17 cellular contexts compared by ENCODE assay signal in the genomic region with DNA sequence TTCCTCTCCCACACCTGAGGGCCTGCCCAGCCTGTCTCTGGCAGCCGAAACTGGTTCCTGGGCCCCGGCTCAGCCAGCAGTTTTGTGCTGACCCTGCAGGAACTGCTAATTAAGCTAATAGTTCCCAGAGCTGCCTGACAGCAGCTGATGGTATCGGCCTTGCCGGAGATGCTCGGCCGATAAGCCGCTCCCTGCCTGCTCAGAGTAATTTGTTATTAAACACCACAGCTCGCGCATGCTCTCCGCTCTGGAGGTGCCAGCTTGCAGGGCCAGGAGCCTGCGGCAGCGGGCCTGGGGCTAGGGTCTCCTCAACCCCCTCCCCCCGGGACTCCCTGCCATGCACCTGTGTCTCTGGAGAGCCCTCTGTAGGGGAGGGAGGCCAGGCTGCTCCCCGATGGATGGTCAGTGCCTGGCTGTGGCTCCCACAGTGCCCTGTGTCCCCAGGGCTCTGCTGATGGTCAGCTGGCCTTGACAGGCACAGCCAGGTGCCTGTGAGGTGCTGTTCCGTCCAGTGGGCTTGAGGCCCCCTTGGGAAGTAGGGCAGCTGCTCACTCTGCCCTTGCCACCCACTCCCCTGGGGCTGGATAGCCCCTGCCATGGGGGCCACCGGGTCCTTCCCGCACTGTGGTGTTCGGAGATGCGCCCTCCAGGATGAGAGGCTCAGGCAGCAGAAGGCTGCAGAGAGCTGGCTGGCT. TPM values are rescaled to one million over a fixed set of nuclear protein-coding genes. Genes with fewer than 3 reads are reported as not detected.
DNase-seq lines count a peak whose midpoint lies in the region; ATAC-seq and TF ChIP-seq lines count a peak whose summit lies in the region.
"Had no signal": no experiment of that assay in that cellular context is flagged by ENCODE, and none has a peak within 500 bp of the region (broad histone marks: within the 10 kb centered on the region; RNA-seq: fewer than 3 reads in every experiment).

No MANE protein-coding gene starts in this region.

- no peaks in the 10 kb centered on the region for H3K9me2 ChIP-seq in hepatocyte (replicated peaks; ENCODE audit: insufficient read depth)

- peaks cover 92% of the 10 kb centered on the region for H3K79me2 ChIP-seq in hepatocyte

- 86% methylated on average over 19 of the region's 19 CpGs for WGBS in HUES64
- WGBS in hepatocyte (ENCODE audit: low lambda C conversion rate, missing lambda C conversion rate): 40% methylated on average over 19 of the region's 19 CpGs

- H3K4me3 ChIP-seq in HUES64 (ENCODE audit: low read length): no peak overlapping the region
- no peak overlapping the region for H3K4me3 ChIP-seq in RWPE2 (ENCODE audit: severe bottlenecking)
- no peak overlapping the region for H3K4me3 ChIP-seq in hepatocyte
- H3K4me3 ChIP-seq in mucosa of descending colon: no peak overlapping the region
- H3K4me3 ChIP-seq: colonic mucosa had no signal

- DNase-seq in RWPE2 (ENCODE audit: low spot score) (no peak), hepatocyte (ENCODE audit: low spot score) (peak; percentile 59), NCI-H226 (no peak), mucosa of descending colon (no peak), NCI-H1092 treated with DMSO at 0.1 percent for 48 hours (lab: John Stamatoyannopoulos, UW) (no peak)
- DNase-seq: activated CD8-positive, alpha-beta T cell treated with anti-CD3 and anti-CD28 coated beads for 36 hours; activated naive CD4-positive, alpha-beta T cell treated with anti-CD3 and anti-CD28 coated beads for 36 hours; colonic mucosa; kidney; NCI-H774; occipital lobe; stimulated activated CD4-positive, alpha-beta T cell treated with anti-CD3 and anti-CD28 coated beads, Interleukin-4, amount 100 ng/mL, for 24 hours; stimulated activated naive CD8-positive, alpha-beta T cell treated with anti-CD3 and anti-CD28 coated beads, Interleukin-15, amount 100 ng/mL, for 72 hours; T-cell had no signal

- ATAC-seq in RWPE2 (ENCODE audit: low read depth) (no peak), HG03565 (IDR thresholded peaks at IDR 0.05; ENCODE audit: unreplicated experiment) (no peak), mucosa of descending colon (no peak)
- ATAC-seq: activated CD8-positive, alpha-beta T cell treated with anti-CD3 and anti-CD28 coated beads for 36 hours; stimulated activated naive CD8-positive, alpha-beta T cell treated with anti-CD3 and anti-CD28 coated beads, Interleukin-15, amount 100 ng/mL, for 72 hours; T-cell had no signal

- H3K9ac ChIP-seq in HUES64 (ENCODE audit: low read depth, low read length): no peak overlapping the region

- intact Hi-C loops in mucosa of descending colon (cut with DNase I, micrococcal nuclease): no loop called here

- H4K20me1 ChIP-seq in hepatocyte (ENCODE audit: insufficient read depth, poor library complexity, severe bottlenecking): peaks cover 93% of the 10 kb centered on the region

- H3K27ac ChIP-seq in HUES64 (ENCODE audit: low read depth, low read length) (0 out of 2 replicates have a peak overlapping the region, but pooled peaks have one; percentile 21), RWPE2 (ENCODE audit: poor library complexity, severe bottlenecking) (peak overlapping the region; percentile 87), hepatocyte (peak overlapping the region; percentile 96), temporal lobe (ENCODE audit: low read depth, low read length) (peak overlapping the region; percentile 9)
- H3K27ac ChIP-seq: colonic mucosa had no signal

- H3K27me3 ChIP-seq in HUES64 (ENCODE audit: insufficient read depth, low read length) (no peaks in the 10 kb centered on the region), RWPE2 (ENCODE audit: insufficient read depth, poor library complexity, severe bottlenecking) (no peaks in the 10 kb centered on the region), hepatocyte (no peaks in the 10 kb centered on the region)
- H3K27me3 ChIP-seq: colonic mucosa had no signal

- peak overlapping the region; percentile 69 for H3K4me2 ChIP-seq in hepatocyte

- H2AFZ ChIP-seq in hepatocyte: no peak overlapping the region

- H3K4me1 ChIP-seq in HUES64 (ENCODE audit: insufficient read depth, low read length) (no peaks in the 10 kb centered on the region), RWPE2 (ENCODE audit: insufficient read depth, poor library complexity, severe bottlenecking) (peaks cover 55% of the 10 kb centered on the region), hepatocyte (ENCODE audit: insufficient read depth) (peaks cover 54% of the 10 kb centered on the region), mucosa of descending colon (ENCODE audit: low read depth) (peaks cover 56% of the 10 kb centered on the region)

- H3K36me3 ChIP-seq in HUES64 (ENCODE audit: insufficient read depth, low read length): no peaks in the 10 kb centered on the region
- H3K36me3 ChIP-seq in RWPE2 (ENCODE audit: low read depth): no peaks in the 10 kb centered on the region; the same call in 1 of the 2 replicates
- no peaks in the 10 kb centered on the region for H3K36me3 ChIP-seq in hepatocyte (replicated peaks; ENCODE audit: insufficient read depth, low read depth)
- no peaks in the 10 kb centered on the region for H3K36me3 ChIP-seq in mucosa of descending colon (ENCODE audit: low read depth)
- H3K36me3 ChIP-seq: colonic mucosa had no signal

- H3K9me3 ChIP-seq in HUES64 (ENCODE audit: insufficient read depth, low read depth, low read length) (no peaks in the 10 kb centered on the region), RWPE2 (ENCODE audit: severe bottlenecking) (no peaks in the 10 kb centered on the region), hepatocyte (ENCODE audit: low read depth) (no peaks in the 10 kb centered on the region), mucosa of descending colon (no peaks in the 10 kb centered on the region)
- H3K9me3 ChIP-seq: colonic mucosa had no signal

- TF ChIP-seq CTCF in RWPE2 (IDR thresholded peaks at IDR 0.05; ENCODE audit: poor library complexity, severe bottlenecking) (no peak), hepatocyte (IDR thresholded peaks at IDR 0.05; ENCODE audit: poor library complexity) (no peak), mucosa of descending colon (IDR thresholded peaks at IDR 0.05) (no peak)

RNA-seq across cellular contexts. Expression of gene RXRA, which starts 41.7 kb away (rescaled TPM):
- 21.0 TPM for polyA plus RNA-seq in HUES64 (2013, experiment 1 of 2)
- polyA plus RNA-seq in HUES64 (2013, experiment 2 of 2): 21.8 TPM
- total RNA-seq in hepatocyte (32.5 and 35.9 TPM in 2 replicates), temporal lobe (5.4 TPM), mucosa of descending colon (100 to 1,000 TPM in 1 of 3 donors, 10 to 100 TPM in 2; 75.2 to 101 (median 85.3) TPM)
- polyA plus RNA-seq in hepatocyte: 34.3 and 41.6 TPM in 2 replicates

Comparison
In these comparisons a context has a peak if more than half of its experiments do, and no peak if none do; other contexts are left out.
1. H3K27ac ChIP-seq: peak in every context shown above with its lines; median percentile 96 in hepatocyte; 87 in RWPE2; 21 in HUES64; 9 in temporal lobe.